33 cellular contexts compared by ENCODE assay signal in genomic region chr15:100222349-100222715, GRCh38.
"Had no signal": no experiment of that assay in that cellular context is flagged by ENCODE, and none has a peak within 500 bp of the region (broad histone marks: within the 10 kb centered on the region; RNA-seq: fewer than 3 reads in every experiment).

No MANE protein-coding gene starts in this region.

- ATAC-seq: activated CD4-positive, alpha-beta T cell treated with anti-CD3 and anti-CD28 coated beads for 36 hours; activated CD8-positive, alpha-beta memory T cell treated with anti-CD3 and anti-CD28 coated beads, Interleukin-2, amount 10 ng/mL, durations not matched to agents 7 days and 5 days; activated CD8-positive, alpha-beta T cell treated with anti-CD3 and anti-CD28 coated beads, Interleukin-2, amount 10 ng/mL, durations not matched to agents 7 days and 5 days; activated naive CD8-positive, alpha-beta T cell treated with anti-CD3 and anti-CD28 coated beads, Interleukin-2, amount 50 U/mL, for 24 hours; effector memory CD8-positive, alpha-beta T cell had no signal

- H3K9me3 Mint-ChIP-seq: activated CD4-positive, alpha-beta memory T cell treated with anti-CD3 and anti-CD28 coated beads for 36 hours; activated CD4-positive, alpha-beta T cell treated with anti-CD3 and anti-CD28 coated beads, Interleukin-2, amount 10 ng/mL, durations not matched to agents 24 days and 14 days; activated naive CD4-positive, alpha-beta T cell treated with anti-CD3 and anti-CD28 coated beads for 36 hours; activated naive CD4-positive, alpha-beta T cell treated with anti-CD3 and anti-CD28 coated beads, Interleukin-2, amount 50 U/mL, for 24 hours; activated naive CD8-positive, alpha-beta T cell treated with anti-CD3 and anti-CD28 coated beads for 36 hours; activated naive CD8-positive, alpha-beta T cell treated with anti-CD3 and anti-CD28 coated beads, Interleukin-2, amount 50 U/mL, for 24 hours; activated T-helper 1 cell treated with anti-CD3 and anti-CD28 coated beads, Interleukin-12 subunit alpha, Interleukin-12 subunit beta, Interleukin-2, Interleukin-4 antibody, amounts not matched to agents 30 ng/mL and 10 ng/mL and 1 ng/mL, durations not matched to agents 14 hours and 24 hours and 36 hours; activated T-helper 2 cell treated with anti-CD3 and anti-CD28 coated beads, Interferon-gamma antibody, Interleukin-2, Interleukin-4, amounts not matched to agents 10 μg/mL and 5 μg/mL and 100 μg/mL, durations not matched to agents 14 hours and 24 hours and 36 hours; brain; dendritic cell treated with granulocyte-macrophage colony-stimulating factor and Interleukin-4, amounts not matched to agents 40 ng/mL and 50 ng/mL, for 4 days; effector memory CD8-positive, alpha-beta T cell had no signal

- DNase-seq: activated CD4-positive, alpha-beta memory T cell treated with anti-CD3 and anti-CD28 coated beads for 36 hours; activated CD4-positive, alpha-beta T cell treated with anti-CD3 and anti-CD28 coated beads for 36 hours; activated CD4-positive, alpha-beta T cell treated with anti-CD3 and anti-CD28 coated beads, Interleukin-2, amount 10 ng/mL, durations not matched to agents 24 days and 14 days; activated CD4-positive, CD25-positive, alpha-beta regulatory T cell; activated CD4-positive, CD25-positive, alpha-beta regulatory T cell treated with anti-CD3 and anti-CD28 coated beads, Interleukin-2, amount 50 U/mL, for 72 hours; activated CD8-positive, alpha-beta memory T cell treated with anti-CD3 and anti-CD28 coated beads, Interleukin-2, amount 10 ng/mL, durations not matched to agents 7 days and 5 days; activated CD8-positive, alpha-beta memory T cell treated with anti-CD3 and anti-CD28 coated beads, Interleukin-2, amount 50 U/mL, for 4 hours; activated CD8-positive, alpha-beta T cell treated with anti-CD3 and anti-CD28 coated beads, Interleukin-2, amount 10 ng/mL, durations not matched to agents 7 days and 5 days; activated effector memory CD4-positive, alpha-beta T cell treated with anti-CD3 and anti-CD28 coated beads, Interleukin-2, amount 50 U/mL, for 16 hours; activated naive CD4-positive, alpha-beta T cell treated with anti-CD3 and anti-CD28 coated beads for 36 hours; activated naive CD8-positive, alpha-beta T cell treated with anti-CD3 and anti-CD28 coated beads for 36 hours; activated naive CD8-positive, alpha-beta T cell treated with anti-CD3 and anti-CD28 coated beads, Interleukin-2, amount 50 U/mL, for 24 hours; activated T-cell treated with anti-CD3 and anti-CD28 coated beads, Interleukin-2, amount 50 U/mL, for 1 hour; activated T-cell treated with anti-CD3 and anti-CD28 coated beads, Interleukin-2, amount 50 U/mL, for 48 hours; central memory CD4-positive, alpha-beta T cell; cerebellar nuclear complex; dorsolateral prefrontal cortex; effector memory CD8-positive, alpha-beta T cell; erythroblast; esophagus squamous epithelium; head of caudate nucleus; T-helper 2 cell had no signal

- H3K9me3 ChIP-seq: adrenal gland, ascending aorta, breast epithelium, esophagus squamous epithelium had no signal

- H3K27ac ChIP-seq: adrenal gland, ascending aorta, breast epithelium, cardiac muscle cell, coronary artery, dorsolateral prefrontal cortex had no signal

- H3K4me3 Mint-ChIP-seq: activated CD4-positive, alpha-beta memory T cell treated with anti-CD3 and anti-CD28 coated beads for 36 hours; activated CD4-positive, alpha-beta T cell treated with anti-CD3 and anti-CD28 coated beads for 36 hours; activated CD4-positive, alpha-beta T cell treated with anti-CD3 and anti-CD28 coated beads, Interleukin-2, amount 10 ng/mL, durations not matched to agents 24 days and 14 days; activated CD8-positive, alpha-beta memory T cell treated with anti-CD3 and anti-CD28 coated beads, Interleukin-2, amount 10 ng/mL, durations not matched to agents 7 days and 5 days; activated CD8-positive, alpha-beta T cell treated with anti-CD3 and anti-CD28 coated beads, Interleukin-2, amount 10 ng/mL, durations not matched to agents 7 days and 5 days; activated naive CD4-positive, alpha-beta T cell treated with anti-CD3 and anti-CD28 coated beads for 36 hours; activated naive CD4-positive, alpha-beta T cell treated with anti-CD3 and anti-CD28 coated beads, Interleukin-2, amount 50 U/mL, for 24 hours; activated naive CD8-positive, alpha-beta T cell treated with anti-CD3 and anti-CD28 coated beads for 36 hours; activated naive CD8-positive, alpha-beta T cell treated with anti-CD3 and anti-CD28 coated beads, Interleukin-2, amount 50 U/mL, for 24 hours; activated T-helper 1 cell treated with anti-CD3 and anti-CD28 coated beads, Interleukin-12 subunit alpha, Interleukin-12 subunit beta, Interleukin-2, Interleukin-4 antibody, amounts not matched to agents 30 ng/mL and 10 ng/mL and 1 ng/mL, durations not matched to agents 14 hours and 24 hours and 36 hours; brain; dendritic cell treated with granulocyte-macrophage colony-stimulating factor and Interleukin-4, amounts not matched to agents 40 ng/mL and 50 ng/mL, for 4 days; effector memory CD8-positive, alpha-beta T cell had no signal

- H3K4me3 ChIP-seq: adrenal gland, ascending aorta, breast epithelium, cardiac muscle cell, coronary artery, dorsolateral prefrontal cortex, esophagus squamous epithelium had no signal

- H3K4me1 Mint-ChIP-seq: activated CD4-positive, alpha-beta T cell treated with anti-CD3 and anti-CD28 coated beads, Interleukin-2, amount 10 ng/mL, durations not matched to agents 24 days and 14 days; activated CD8-positive, alpha-beta memory T cell treated with anti-CD3 and anti-CD28 coated beads, Interleukin-2, amount 10 ng/mL, durations not matched to agents 7 days and 5 days had no signal

- H3K27ac Mint-ChIP-seq: activated CD4-positive, alpha-beta memory T cell treated with anti-CD3 and anti-CD28 coated beads for 36 hours; activated CD4-positive, alpha-beta T cell treated with anti-CD3 and anti-CD28 coated beads for 36 hours; activated CD4-positive, alpha-beta T cell treated with anti-CD3 and anti-CD28 coated beads, Interleukin-2, amount 10 ng/mL, durations not matched to agents 24 days and 14 days; activated CD8-positive, alpha-beta memory T cell treated with anti-CD3 and anti-CD28 coated beads, Interleukin-2, amount 10 ng/mL, durations not matched to agents 7 days and 5 days; activated CD8-positive, alpha-beta T cell treated with anti-CD3 and anti-CD28 coated beads, Interleukin-2, amount 10 ng/mL, durations not matched to agents 7 days and 5 days; activated naive CD4-positive, alpha-beta T cell treated with anti-CD3 and anti-CD28 coated beads for 36 hours; activated naive CD4-positive, alpha-beta T cell treated with anti-CD3 and anti-CD28 coated beads, Interleukin-2, amount 50 U/mL, for 24 hours; activated naive CD8-positive, alpha-beta T cell treated with anti-CD3 and anti-CD28 coated beads for 36 hours; activated naive CD8-positive, alpha-beta T cell treated with anti-CD3 and anti-CD28 coated beads, Interleukin-2, amount 50 U/mL, for 24 hours; activated T-helper 1 cell treated with anti-CD3 and anti-CD28 coated beads, Interleukin-12 subunit alpha, Interleukin-12 subunit beta, Interleukin-2, Interleukin-4 antibody, amounts not matched to agents 30 ng/mL and 10 ng/mL and 1 ng/mL, durations not matched to agents 14 hours and 24 hours and 36 hours; activated T-helper 2 cell treated with anti-CD3 and anti-CD28 coated beads, Interferon-gamma antibody, Interleukin-2, Interleukin-4, amounts not matched to agents 10 μg/mL and 5 μg/mL and 100 μg/mL, durations not matched to agents 14 hours and 24 hours and 36 hours; brain; dendritic cell treated with granulocyte-macrophage colony-stimulating factor and Interleukin-4, amounts not matched to agents 40 ng/mL and 50 ng/mL, for 4 days; effector memory CD8-positive, alpha-beta T cell had no signal

- H3K27me3 Mint-ChIP-seq: activated CD4-positive, alpha-beta memory T cell treated with anti-CD3 and anti-CD28 coated beads for 36 hours; activated CD4-positive, alpha-beta T cell treated with anti-CD3 and anti-CD28 coated beads for 36 hours; activated CD4-positive, alpha-beta T cell treated with anti-CD3 and anti-CD28 coated beads, Interleukin-2, amount 10 ng/mL, durations not matched to agents 24 days and 14 days; activated CD8-positive, alpha-beta memory T cell treated with anti-CD3 and anti-CD28 coated beads, Interleukin-2, amount 10 ng/mL, durations not matched to agents 7 days and 5 days; activated naive CD4-positive, alpha-beta T cell treated with anti-CD3 and anti-CD28 coated beads, Interleukin-2, amount 50 U/mL, for 24 hours; activated naive CD8-positive, alpha-beta T cell treated with anti-CD3 and anti-CD28 coated beads for 36 hours; activated naive CD8-positive, alpha-beta T cell treated with anti-CD3 and anti-CD28 coated beads, Interleukin-2, amount 50 U/mL, for 24 hours; dendritic cell treated with granulocyte-macrophage colony-stimulating factor and Interleukin-4, amounts not matched to agents 40 ng/mL and 50 ng/mL, for 4 days; effector memory CD8-positive, alpha-beta T cell had no signal

- FAIRE-seq: frontal cortex had no signal

- H3K27me3 ChIP-seq: adrenal gland, ascending aorta, breast epithelium, cardiac muscle cell, dorsolateral prefrontal cortex, esophagus squamous epithelium had no signal

- H3K4me1 ChIP-seq: ascending aorta, breast epithelium had no signal

- H3K36me3 Mint-ChIP-seq: activated CD4-positive, alpha-beta memory T cell treated with anti-CD3 and anti-CD28 coated beads for 36 hours; activated CD8-positive, alpha-beta memory T cell treated with anti-CD3 and anti-CD28 coated beads, Interleukin-2, amount 10 ng/mL, durations not matched to agents 7 days and 5 days; activated naive CD8-positive, alpha-beta T cell treated with anti-CD3 and anti-CD28 coated beads for 36 hours; brain had no signal

- H3K36me3 ChIP-seq: adrenal gland, ascending aorta, breast epithelium, cardiac muscle cell, esophagus squamous epithelium had no signal
